8 cellular contexts compared by ENCODE assay signal in the genomic region with DNA sequence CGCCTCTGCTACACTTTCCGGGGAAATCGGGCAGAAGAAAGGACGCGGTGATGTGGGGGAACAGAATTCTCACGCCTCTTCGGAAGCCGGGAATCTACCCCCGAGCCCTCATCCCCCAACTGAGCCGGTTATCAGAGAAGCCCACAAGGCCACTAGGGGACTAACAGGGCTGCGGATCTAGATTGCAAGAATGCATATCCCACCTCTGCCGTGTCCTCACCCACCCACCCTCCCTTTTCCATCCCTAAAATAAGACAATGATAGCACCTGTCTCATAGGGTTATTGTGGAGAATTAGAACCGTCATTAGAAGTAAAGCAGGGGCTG. TPM values are rescaled to one million over a fixed set of nuclear protein-coding genes. Genes with fewer than 3 reads are reported as not detected.
DNase-seq lines count a peak whose midpoint lies in the region; ATAC-seq and TF ChIP-seq lines count a peak whose summit lies in the region.

No MANE protein-coding gene starts in this region.

- H3K27me3 ChIP-seq in Peyer's patch: no peaks in the 10 kb centered on the region
- no peaks in the 10 kb centered on the region for H3K27me3 ChIP-seq in esophagus muscularis mucosa
- H3K27me3 ChIP-seq in psoas muscle (ENCODE audit: insufficient read depth in 3 of 3, low read length in 2 of 3): no peaks in the 10 kb centered on the region

- WGBS in esophagus muscularis mucosa: 17% methylated on average over 3 of the region's 13 CpGs
- WGBS in psoas muscle, 3 donors: 5 to 10% (median 8%) methylated on average over 13 of the region's 13 CpGs

- ATAC-seq in psoas muscle: no peak
- ATAC-seq in GM19023 (IDR thresholded peaks at IDR 0.05; ENCODE audit: unreplicated experiment): no peak

- intact Hi-C loops in esophagus muscularis mucosa (cut with DNase I): no loop called here
- intact Hi-C loops in psoas muscle (cut with DNase I): no loop called here

- DNase-seq in Peyer's patch (no peak), esophagus muscularis mucosa (ENCODE audit: extremely low spot score) (no peak), psoas muscle (no peak), middle frontal gyrus (ENCODE audit: extremely low spot score, low spot score) (no peak), MV-4-11 (lab: John Stamatoyannopoulos, UW) (no peak)
- DNase-seq in activated CD4-positive, alpha-beta T cell treated with anti-CD3 and anti-CD28 coated beads for 4 hours: no peak

- TF ChIP-seq CTCF in Peyer's patch (IDR thresholded peaks at IDR 0.05) (no peak), esophagus muscularis mucosa (IDR thresholded peaks at IDR 0.05) (no peak), psoas muscle (IDR thresholded peaks at IDR 0.05) (no peak)

- H3K27ac ChIP-seq in Peyer's patch: peak overlapping the region; percentile 85 to 98 (median 90)
- peak overlapping the region; percentile 80 to 94 (median 88) for H3K27ac ChIP-seq in esophagus muscularis mucosa (replicated peaks in 1 of 4)
- peak overlapping the region; percentile 73 for H3K27ac ChIP-seq in psoas muscle

- peak overlapping the region; percentile 56 for H3K4me3 ChIP-seq in GM08714 (ENCODE audit: low read length)
- peak overlapping the region; percentile 53 to 78 (median 66) for H3K4me3 ChIP-seq in Peyer's patch
- peak overlapping the region; percentile 58 to 67 (median 66) for H3K4me3 ChIP-seq in esophagus muscularis mucosa
- peak overlapping the region; percentile 71 for H3K4me3 ChIP-seq in psoas muscle

- TF ChIP-seq POLR2A in Peyer's patch (IDR thresholded peaks at IDR 0.05): no peak
- TF ChIP-seq POLR2A in esophagus muscularis mucosa (IDR thresholded peaks at IDR 0.05; ENCODE audit: low read depth): no peak

- H3K4me1 ChIP-seq in Peyer's patch (peaks cover 0 to 31% (median 15%) of the 10 kb centered on the region in 4 donors), esophagus muscularis mucosa (peaks cover 29 to 67% (median 42%) of the 10 kb centered on the region in 4 donors), psoas muscle (peaks cover 23% of the 10 kb centered on the region)

- TF ChIP-seq EP300 in esophagus muscularis mucosa (IDR thresholded peaks at IDR 0.05): no peak

- H3K36me3 ChIP-seq in Peyer's patch (peaks cover 0 to 36% (median 0%) of the 10 kb centered on the region in 3 donors), esophagus muscularis mucosa (peaks cover 22 to 56% (median 42%) of the 10 kb centered on the region in 4 donors), psoas muscle (ENCODE audit: insufficient read depth in 1 of 2, low read depth in 1 of 2) (peaks cover 0 to 58% of the 10 kb centered on the region in 2 donors)

- H3K9me3 ChIP-seq in Peyer's patch: no peaks in the 10 kb centered on the region
- H3K9me3 ChIP-seq in esophagus muscularis mucosa: no peaks in the 10 kb centered on the region
- no peaks in the 10 kb centered on the region for H3K9me3 ChIP-seq in psoas muscle

RNA-seq across cellular contexts. Expression of a gene that starts 1.1 kb away (rescaled TPM):
- total RNA-seq in Peyer's patch (10 to 100 TPM in 3 of 4 donors, 1 to 10 TPM in 1; 8.3 to 14.2 (median 12.3) TPM), esophagus muscularis mucosa (1 to 10 TPM; 1.7 to 8.1 (median 5.9) TPM), psoas muscle (10 to 100 TPM in 1 of 4 donors, 1 to 10 TPM in 3; 2.0 to 12.4 (median 2.4) TPM)
- polyA plus RNA-seq in psoas muscle: 10 to 100 TPM in 1 of 3 donors, 1 to 10 TPM in 2; 5.8 to 11.9 (median 9.9) TPM

RNA-seq across cellular contexts. Expression of a gene that starts 4.0 kb away (rescaled TPM):
- total RNA-seq in Peyer's patch (10 to 100 TPM; 14.5 to 70.5 (median 34.6) TPM), esophagus muscularis mucosa (10 to 100 TPM in 3 of 4 donors, 1 to 10 TPM in 1; 7.9 to 31.1 (median 20.9) TPM), psoas muscle (10 to 100 TPM; 13.3 to 28.7 (median 19.6) TPM)
- polyA plus RNA-seq in psoas muscle: 10 to 100 TPM; 12.3 to 26.6 (median 13.6) TPM

RNA-seq across cellular contexts. Expression of a gene that starts 4.3 kb away (rescaled TPM):
- total RNA-seq in Peyer's patch: 10 to 100 TPM in 3 of 4 donors, 1 to 10 TPM in 1; 8.3 to 48.2 (median 40.6) TPM
- total RNA-seq in esophagus muscularis mucosa: 10 to 100 TPM; 27.4 to 48.7 (median 33.8) TPM
- total RNA-seq in psoas muscle: 10 to 100 TPM; 34.7 to 41.0 (median 36.7) TPM
- polyA plus RNA-seq in psoas muscle: 100 to 1,000 TPM in 1 of 3 donors, 10 to 100 TPM in 2; 61.6 to 116 (median 67.7) TPM

RNA-seq across cellular contexts. Expression of a gene that starts 7.2 kb away (rescaled TPM):
- total RNA-seq in Peyer's patch: 10 to 100 TPM; 11.6 to 30.5 (median 20.2) TPM
- total RNA-seq in esophagus muscularis mucosa: 10 to 100 TPM; 11.6 to 18.3 (median 15.6) TPM
- 10 to 100 TPM in 1 of 4 donors, 1 to 10 TPM in 3; 3.1 to 14.5 (median 7.9) TPM for total RNA-seq in psoas muscle
- 10 to 100 TPM; 17.8 to 26.8 (median 23.1) TPM for polyA plus RNA-seq in psoas muscle

RNA-seq across cellular contexts. Expression of a gene that starts 15.7 kb away (rescaled TPM):
- total RNA-seq in Peyer's patch (10 to 100 TPM in 2 of 4 donors, 1 to 10 TPM in 2; 9.2 to 19.8 (median 13.6) TPM), esophagus muscularis mucosa (100 to 1,000 TPM in 2 of 4 donors, 10 to 100 TPM in 2; 64.4 to 146 (median 105) TPM), psoas muscle (1,000 to 10,000 TPM in 1 of 4 donors, 100 to 1,000 TPM in 3; 656 to 1,308 (median 674) TPM)
- polyA plus RNA-seq in psoas muscle: 100 to 1,000 TPM; 303 to 719 (median 476) TPM
